ENCODE assay signal across 21 cellular contexts in the genomic region with DNA sequence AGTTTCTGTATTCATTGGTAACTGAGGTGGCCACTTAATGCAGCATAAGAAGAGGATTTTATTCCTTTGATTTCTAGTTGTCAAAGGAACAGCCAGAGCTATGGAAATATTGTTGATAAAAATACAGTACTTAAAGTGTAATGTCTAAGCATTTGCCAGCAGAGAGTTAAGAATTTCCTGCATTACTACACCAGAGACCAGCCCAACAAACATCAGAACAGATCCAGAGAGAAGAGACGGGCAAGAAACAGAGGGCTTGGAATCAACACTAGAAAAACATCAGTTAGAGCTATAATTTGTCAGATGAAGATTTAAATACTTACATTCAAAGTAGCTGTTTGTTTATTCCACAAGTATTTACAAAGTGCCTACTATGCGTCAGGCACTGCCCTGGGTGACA.
DNase-seq lines count a peak whose midpoint lies in the region; ATAC-seq and TF ChIP-seq lines count a peak whose summit lies in the region.
"Had no signal": no experiment of that assay in that cellular context is flagged by ENCODE, and none has a peak within 500 bp of the region (broad histone marks: within the 10 kb centered on the region; RNA-seq: fewer than 3 reads in every experiment).

No MANE protein-coding gene starts in this region.

- H3K27me3 ChIP-seq in breast epithelium (no peaks in the 10 kb centered on the region), left lung (no peaks in the 10 kb centered on the region), smooth muscle cell (ENCODE audit: low read depth) (no peaks in the 10 kb centered on the region), adrenal gland (no peaks in the 10 kb centered on the region)

- WGBS in smooth muscle cell (ENCODE audit: low lambda C conversion rate) = 50% methylated on average over 2 of the region's 2 CpGs
- WGBS in adrenal gland, 4 donors = 63 to 73% (median 71%) methylated on average over 2 of the region's 2 CpGs

- no peaks in the 10 kb centered on the region for H4K20me1 ChIP-seq in smooth muscle cell (ENCODE audit: low read depth)

- BruUV-seq in MCF 10A (replicated peaks; lab: Mats Ljungman, UMichigan) = no TSS peak

- H3K27ac ChIP-seq in breast epithelium (peak overlapping the region; percentile 69 to 78), left lung (peak overlapping the region in 1 of 2 donors; percentile 10), smooth muscle cell (ENCODE audit: low read depth) (peak overlapping the region; percentile 82), adrenal gland (no peak overlapping the region)
- H3K27ac ChIP-seq: 22Rv1 had no signal

- H3K4me1 Mint-ChIP-seq in MCF 10A (ENCODE audit: insufficient read depth, unreplicated experiment) (no peaks in the 10 kb centered on the region), chondrocyte (ENCODE audit: low read depth) (no peaks in the 10 kb centered on the region)
- H3K4me1 Mint-ChIP-seq: B cell, H9, IgD-negative memory B cell had no signal

- no peaks in the 10 kb centered on the region for H3K79me2 ChIP-seq in smooth muscle cell (ENCODE audit: low read depth)

- TF ChIP-seq POLR2A in breast epithelium (IDR thresholded peaks at IDR 0.05) = no peak
- no peak for TF ChIP-seq POLR2A in adrenal gland (IDR thresholded peaks at IDR 0.05)

- H3K27me3 Mint-ChIP-seq in MCF 10A (ENCODE audit: insufficient read depth, unreplicated experiment) (no peaks in the 10 kb centered on the region), chondrocyte (ENCODE audit: low read depth) (no peaks in the 10 kb centered on the region)
- H3K27me3 Mint-ChIP-seq: B cell; CD4-positive, CD25-positive, alpha-beta regulatory T cell had no signal

- peak; percentile 46 for ATAC-seq in left lung

- POLR2A ChIA-PET in MCF 10A (lab: Yijun Ruan, JAX) = interaction anchor here (0.5 to 1.0 kb wide), 4 partner anchors 16 to 79 kb away, joined by 3 to 5 read pairs (median 3); no protein-coding TSS in a partner anchor

- H3K4me1 ChIP-seq in breast epithelium = no peaks in the 10 kb centered on the region
- no peaks in the 10 kb centered on the region for H3K4me1 ChIP-seq in left lung
- peaks cover 24% of the 10 kb centered on the region for H3K4me1 ChIP-seq in smooth muscle cell (ENCODE audit: low read depth)
- H3K4me1 ChIP-seq in adrenal gland (replicated peaks in 1 of 2) = no peaks in the 10 kb centered on the region

- H3K4me3 ChIP-seq in breast epithelium (no peak overlapping the region), left lung (no peak overlapping the region), smooth muscle cell (no peak overlapping the region), adrenal gland (no peak overlapping the region)

- peaks cover 7% of the 10 kb centered on the region for H3K36me3 Mint-ChIP-seq in MCF 10A (ENCODE audit: insufficient read depth, unreplicated experiment)
- no peaks in the 10 kb centered on the region for H3K36me3 Mint-ChIP-seq in chondrocyte (ENCODE audit: low read depth)
- H3K36me3 Mint-ChIP-seq: IgD-negative memory B cell had no signal

- H3K4me3 Mint-ChIP-seq in MCF 10A (ENCODE audit: unreplicated experiment) = no peak overlapping the region
- no peak overlapping the region for H3K4me3 Mint-ChIP-seq in chondrocyte (ENCODE audit: unreplicated experiment)
- H3K4me3 Mint-ChIP-seq: B cell, H9, IgD-negative memory B cell had no signal

- no peak overlapping the region for H2AFZ ChIP-seq in smooth muscle cell (ENCODE audit: low read depth)

- TF ChIP-seq CTCF in breast epithelium (IDR thresholded peaks at IDR 0.05) (no peak), MCF 10A (IDR thresholded peaks at IDR 0.05; ENCODE audit: unreplicated experiment) (no peak), chondrocyte (IDR thresholded peaks at IDR 0.05) (no peak), left lung (IDR thresholded peaks at IDR 0.05) (no peak), smooth muscle cell (IDR thresholded peaks at IDR 0.05; ENCODE audit: borderline replicate concordance, insufficient read depth, poor library complexity, severe bottlenecking) (no peak), adrenal gland (IDR thresholded peaks at IDR 0.05) (no peak)

- H3K4me2 ChIP-seq in smooth muscle cell = peak overlapping the region; percentile 72

- H3K9ac ChIP-seq in smooth muscle cell (ENCODE audit: low read depth) = peak overlapping the region; percentile 46

- no peaks in the 10 kb centered on the region for H3K9me3 Mint-ChIP-seq in MCF 10A (ENCODE audit: unreplicated experiment)
- H3K9me3 Mint-ChIP-seq in chondrocyte (ENCODE audit: low read depth) = no peaks in the 10 kb centered on the region
- H3K9me3 Mint-ChIP-seq: CD4-positive, CD25-positive, alpha-beta regulatory T cell; H9; IgD-negative memory B cell had no signal

- H3K27ac Mint-ChIP-seq in MCF 10A (ENCODE audit: low read depth, unreplicated experiment) (no peak overlapping the region), chondrocyte (ENCODE audit: unreplicated experiment) (peak overlapping the region; percentile 49)
- H3K27ac Mint-ChIP-seq: B cell; CD4-positive, CD25-positive, alpha-beta regulatory T cell; H9; IgD-negative memory B cell had no signal

- no peaks in the 10 kb centered on the region for H3K36me3 ChIP-seq in breast epithelium
- H3K36me3 ChIP-seq in left lung = no peaks in the 10 kb centered on the region
- H3K36me3 ChIP-seq in smooth muscle cell (ENCODE audit: low read depth) = no peaks in the 10 kb centered on the region
- H3K36me3 ChIP-seq in adrenal gland (replicated peaks in 1 of 2) = no peaks in the 10 kb centered on the region

- CTCF ChIA-PET in MCF 10A (lab: Yijun Ruan, JAX) = interaction anchor here (0.9 kb wide), 1 partner anchor 203 kb away, joined by 3 read pairs; no protein-coding TSS in a partner anchor

- H3K9me3 ChIP-seq in breast epithelium = no peaks in the 10 kb centered on the region
- H3K9me3 ChIP-seq in left lung = no peaks in the 10 kb centered on the region
- H3K9me3 ChIP-seq in smooth muscle cell (replicated peaks; ENCODE audit: low read depth) = no peaks in the 10 kb centered on the region
- no peaks in the 10 kb centered on the region for H3K9me3 ChIP-seq in adrenal gland (replicated peaks in 1 of 3)

- DNase-seq in breast epithelium (ENCODE audit: low spot score in 2 of 2) = no peak
- no peak for DNase-seq in MCF 10A (ENCODE audit: unreplicated experiment)
- DNase-seq in chondrocyte (ENCODE audit: low spot score) = no peak
- no peak for DNase-seq in left lung
- DNase-seq in smooth muscle cell (lab: John Stamatoyannopoulos, UW; ENCODE audit: unreplicated experiment) = no peak
- no peak for DNase-seq in adrenal gland
- no peak for DNase-seq in SW 1271 (lab: John Stamatoyannopoulos, UW)
- no peak for DNase-seq in activated CD4-positive, alpha-beta T cell treated with anti-CD3 and anti-CD28 coated beads, Interleukin-2, amount 50 U/mL, for 48 hours
- DNase-seq: CD4-positive, CD25-positive, alpha-beta regulatory T cell; DMS53; H9; NCI-H1417; NCI-H2029; NCI-H2171; NCI-H446; NCI-H69; NK-92 treated with Interleukin-12 subunit alpha and Interleukin-12 subunit beta, amount 100 ng/mL, for 24 hours; OCI-M1 had no signal

- peaks cover 6% of the 10 kb centered on the region for H3F3A ChIP-seq in smooth muscle cell (ENCODE audit: low read depth)

- intact Hi-C loops in breast epithelium (cut with DNase I; ENCODE audit: low total_unique reads) = no loop called here
- intact Hi-C loops in MCF 10A (cut with micrococcal nuclease) = no loop called here
- intact Hi-C loops in left lung (cut with DNase I) = no loop called here
- intact Hi-C loops in adrenal gland (cut with DNase I) = no loop called here

Comparison
In these comparisons a context has a peak if more than half of its experiments do, and no peak if none do; other contexts are left out.
1. H3K27ac ChIP-seq: peak in breast epithelium (2 of 2) and smooth muscle cell (single experiment); none in adrenal gland (0 of 5).